ENCODE assay signal across 10 cellular contexts in genomic region chr11:67404515-67405195, GRCh38. TPM values are rescaled to one million over a fixed set of nuclear protein-coding genes. Genes with fewer than 3 reads are reported as not detected.
DNase-seq lines count a peak whose midpoint lies in the region; ATAC-seq and TF ChIP-seq lines count a peak whose summit lies in the region.
"Had no signal": no experiment of that assay in that cellular context is flagged by ENCODE, and none has a peak within 500 bp of the region (broad histone marks: within the 10 kb centered on the region; RNA-seq: fewer than 3 reads in every experiment).

No MANE protein-coding gene starts in this region.

- peak overlapping the region; percentile 47; the same call in 1 of the 2 replicates for H3K27ac Mint-ChIP-seq in GM23338
- H3K27ac Mint-ChIP-seq: H9 had no signal

- H3K4me1 Mint-ChIP-seq in GM23338: peaks cover 18% of the 10 kb centered on the region

- H3K27me3 ChIP-seq in GM23338 (ENCODE audit: insufficient read depth) (no peaks in the 10 kb centered on the region), esophagus squamous epithelium (peaks cover 0 to 52% (median 0%) of the 10 kb centered on the region in 4 donors)
- H3K27me3 ChIP-seq: right atrium auricular region had no signal

- H3K4me2 ChIP-seq in GM23338: no peak overlapping the region

- H3K4me3 ChIP-seq in GM23338: no peak overlapping the region
- peak overlapping the region; percentile 19 to 55 (median 37) for H3K4me3 ChIP-seq in esophagus squamous epithelium
- H3K4me3 ChIP-seq: right atrium auricular region had no signal

- H3K27ac ChIP-seq in GM23338 (ENCODE audit: low read depth) (no peak overlapping the region), esophagus squamous epithelium (peak overlapping the region in 3 of 4 donors; percentile 53 to 72 (median 61)), substantia nigra (ENCODE audit: low read depth, low read length, poor library complexity, severe bottlenecking) (peak overlapping the region; percentile 100)
- H3K27ac ChIP-seq: right atrium auricular region had no signal

- 42 to 69% methylated on average over 5 to 6 of the region's 13 CpGs for WGBS in esophagus squamous epithelium, 2 donors

- TF ChIP-seq CTCF in GM23338 (conservative IDR thresholded peaks at IDR 0.05; ENCODE audit: low read depth in 2 of 2): no peak
- no peak for TF ChIP-seq CTCF in esophagus squamous epithelium (IDR thresholded peaks at IDR 0.05)

- peaks cover 9% of the 10 kb centered on the region for H3K36me3 Mint-ChIP-seq in GM23338 (ENCODE audit: low read depth)

- ATAC-seq in GM23338 (no peak), HG03469 (IDR thresholded peaks at IDR 0.05; ENCODE audit: unreplicated experiment) (no peak)

- H3K27me3 Mint-ChIP-seq in GM23338 (ENCODE audit: insufficient read depth, low read depth, poor library complexity): peaks cover 20% of the 10 kb centered on the region

- no peaks in the 10 kb centered on the region for H3K9me2 ChIP-seq in GM23338 (ENCODE audit: insufficient read depth)

- DNase-seq in GM23338 (ENCODE audit: low spot score) (no peak), esophagus squamous epithelium (lab: John Stamatoyannopoulos, UW) (no peak), substantia nigra (lab: John Stamatoyannopoulos, UW) (peak in 1 of 49 donors; percentile 35), SW480 (ENCODE audit: low spot score) (no peak), occipital lobe (lab: John Stamatoyannopoulos, UW) (no peak)
- DNase-seq in activated CD4-positive, alpha-beta T cell treated with anti-CD3 and anti-CD28 coated beads, Interleukin-2, amount 50 U/mL, for 4 hours: peak; percentile 50 to 52
- DNase-seq: H9, OCI-M1 had no signal

- intact Hi-C loops in esophagus squamous epithelium (cut with DNase I): loop anchor here (5.0 kb wide), 1 partner anchor 98 kb away; no protein-coding TSS in a partner anchor

- no peaks in the 10 kb centered on the region for H3K9me3 ChIP-seq in esophagus squamous epithelium
- H3K9me3 ChIP-seq: right atrium auricular region had no signal

- peaks cover 15% of the 10 kb centered on the region for H3K79me2 ChIP-seq in GM23338 (replicated peaks; ENCODE audit: insufficient read depth)

- no peaks in the 10 kb centered on the region for H3K36me3 ChIP-seq in GM23338 (ENCODE audit: insufficient read depth)
- H3K36me3 ChIP-seq in esophagus squamous epithelium: peaks cover 0 to 11% (median 3%) of the 10 kb centered on the region in 3 donors

- no peak for TF ChIP-seq POLR2A in esophagus squamous epithelium (IDR thresholded peaks at IDR 0.05)

- H3K4me1 ChIP-seq in GM23338 (ENCODE audit: insufficient read depth) (peaks cover 11% of the 10 kb centered on the region; the same call in 1 of the 2 replicates), esophagus squamous epithelium (peaks cover 20 to 79% (median 25%) of the 10 kb centered on the region in 3 donors)

- H4K20me1 ChIP-seq in GM23338 (replicated peaks; ENCODE audit: insufficient read depth): peaks cover 8% of the 10 kb centered on the region; the same call in 1 of the 2 replicates

- no peak overlapping the region for H2AFZ ChIP-seq in GM23338

- H3K9me3 Mint-ChIP-seq in GM23338: no peaks in the 10 kb centered on the region
- H3K9me3 Mint-ChIP-seq: H9 had no signal

- H3K4me3 Mint-ChIP-seq in GM23338: no peak overlapping the region
- H3K4me3 Mint-ChIP-seq: H9 had no signal

- no peaks in the 10 kb centered on the region for H3F3A ChIP-seq in GM23338 (replicated peaks; ENCODE audit: low read depth)

TF ChIP-seq in GM23338, 12 proteins besides CTCF, POLR2A, EP300 and RAD21 (continues in another document):
- no peak for TF ChIP-seq JUNB (IDR thresholded peaks at IDR 0.05; ENCODE audit: unreplicated experiment)
- TF ChIP-seq CREB1 (CRISPR knock-in tag; IDR thresholded peaks at IDR 0.05; ENCODE audit: low read depth): no peak
- TF ChIP-seq POLR2AphosphoS5 (IDR thresholded peaks at IDR 0.05; ENCODE audit: low read depth): no peak
- no peak for TF ChIP-seq ZNF331 (CRISPR knock-in tag; IDR thresholded peaks at IDR 0.05; ENCODE audit: low read depth)
- TF ChIP-seq STAT1 (IDR thresholded peaks at IDR 0.05; ENCODE audit: unreplicated experiment): no peak
- TF ChIP-seq EZH2 (IDR thresholded peaks at IDR 0.05; ENCODE audit: low read depth, unreplicated experiment): no peak
- no peak for TF ChIP-seq ZNF114 (CRISPR knock-in tag; IDR thresholded peaks at IDR 0.05)
- TF ChIP-seq REST (IDR thresholded peaks at IDR 0.05; ENCODE audit: unreplicated experiment): no peak
- no peak for TF ChIP-seq NANOG (IDR thresholded peaks at IDR 0.05; ENCODE audit: borderline replicate concordance)

RNA-seq across cellular contexts. Expression of gene TBC1D10C, which starts 0.8 kb away (rescaled TPM):
- 0.31 and 0.35 TPM in 2 replicates for total RNA-seq in GM23338 (2014; rRNA removed; shearing (Covaris generic))
- polyA plus RNA-seq in GM23338 (2016; fragmentation: Nextera tagmentation; extraction: Ambion mirVana): 0.17 and 0.31 TPM in 2 replicates
- 1 to 10 TPM; 1.7 to 7.2 (median 3.5) TPM for total RNA-seq in esophagus squamous epithelium
- 0.16 TPM for total RNA-seq in occipital lobe

RNA-seq across cellular contexts. Expression of gene PPP1CA, which starts 3.0 kb away (rescaled TPM):
- 227 and 237 TPM in 2 replicates for total RNA-seq in GM23338 (2014; rRNA removed; shearing (Covaris generic))
- polyA plus RNA-seq in GM23338 (2016; fragmentation: Nextera tagmentation; extraction: Ambion mirVana): 217 TPM in 2 replicates
- total RNA-seq in esophagus squamous epithelium (100 to 1,000 TPM; 146 to 202 (median 185) TPM), occipital lobe (53.5 TPM)

RNA-seq across cellular contexts. Expression of gene CARNS1, which starts 10.8 kb away (rescaled TPM):
- total RNA-seq in GM23338 (2014; rRNA removed; shearing (Covaris generic)): 0.27 and 0.76 TPM in 2 replicates
- 0.52 and 0.63 TPM in 2 replicates for polyA plus RNA-seq in GM23338 (2016; fragmentation: Nextera tagmentation; extraction: Ambion mirVana)
- under 1 TPM; 0.09 to 0.76 (median 0.25) TPM for total RNA-seq in esophagus squamous epithelium
- total RNA-seq in occipital lobe: 0.16 TPM

RNA-seq across cellular contexts. Expression of gene RAD9A, which starts 12.9 kb away (rescaled TPM):
- 13.9 and 16.5 TPM in 2 replicates for total RNA-seq in GM23338 (2014; rRNA removed; shearing (Covaris generic))
- polyA plus RNA-seq in GM23338 (2016; fragmentation: Nextera tagmentation; extraction: Ambion mirVana): 17.0 and 18.9 TPM in 2 replicates
- 10 to 100 TPM; 10.6 to 18.3 (median 12.7) TPM for total RNA-seq in esophagus squamous epithelium
- total RNA-seq in occipital lobe: 14.0 TPM

RNA-seq across cellular contexts. Expression of gene RPS6KB2, which starts 23.6 kb away (rescaled TPM):
- total RNA-seq in GM23338 (2014; rRNA removed; shearing (Covaris generic)): 41.3 and 48.2 TPM in 2 replicates
- 27.7 and 29.5 TPM in 2 replicates for polyA plus RNA-seq in GM23338 (2016; fragmentation: Nextera tagmentation; extraction: Ambion mirVana)
- total RNA-seq in esophagus squamous epithelium: 100 to 1,000 TPM in 3 of 4 donors, 10 to 100 TPM in 1; 67.5 to 121 (median 113) TPM
- total RNA-seq in occipital lobe: 13.1 TPM

Comparison
In these comparisons a context has a peak if more than half of its experiments do, and no peak if none do; other contexts are left out.
1. DNase-seq: peak in activated CD4-positive, alpha-beta T cell treated with anti-CD3 and anti-CD28 coated beads, Interleukin-2, amount 50 U/mL, for 4 hours (2 of 2); none in GM23338 (single experiment), esophagus squamous epithelium (single experiment), SW480 (single experiment) and occipital lobe (single experiment).